ENCODE assay signal across 13 cellular contexts in the genomic region with DNA sequence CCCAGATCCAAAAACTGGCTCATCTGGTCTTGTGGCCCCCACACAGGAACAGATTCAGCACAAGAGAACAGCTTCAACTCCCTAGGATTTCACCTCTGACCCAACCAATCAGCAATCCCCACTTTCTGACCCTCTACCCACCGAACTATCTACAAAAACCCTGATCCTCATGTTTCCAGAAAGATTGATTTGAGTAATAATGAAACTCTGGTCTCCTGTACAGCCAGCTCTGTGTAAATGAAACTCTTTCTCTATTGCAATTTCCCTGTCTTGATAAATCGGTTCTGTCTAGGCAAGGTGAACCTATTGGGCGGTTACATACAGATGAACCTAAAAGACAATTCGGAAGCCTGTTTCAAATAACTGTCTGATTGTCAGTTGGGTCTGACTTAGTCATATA.
DNase-seq lines count a peak whose midpoint lies in the region; ATAC-seq and TF ChIP-seq lines count a peak whose summit lies in the region.
"Had no signal": no experiment of that assay in that cellular context is flagged by ENCODE, and none has a peak within 500 bp of the region (broad histone marks: within the 10 kb centered on the region; RNA-seq: fewer than 3 reads in every experiment).

No MANE protein-coding gene starts in this region.

- H4K20me1 ChIP-seq in PC-9 (ENCODE audit: insufficient read depth): no peaks in the 10 kb centered on the region

- TF ChIP-seq CTCF in GM06990 (IDR thresholded peaks at IDR 0.05; ENCODE audit: insufficient read depth, low read length, poor library complexity, severe bottlenecking) (no peak), PC-9 (conservative IDR thresholded peaks at IDR 0.05) (no peak)

- H3K36me3 ChIP-seq in GM06990 (ENCODE audit: control insufficient read depth, insufficient read depth, low read length): no peaks in the 10 kb centered on the region
- no peaks in the 10 kb centered on the region for H3K36me3 ChIP-seq in PC-9 (ENCODE audit: low read depth)

- peaks cover 8% of the 10 kb centered on the region for H3K27me3 Mint-ChIP-seq in stimulated activated naive CD8-positive, alpha-beta T cell treated with anti-CD3 and anti-CD28 coated beads, Interleukin-15, amount 100 ng/mL, for 72 hours

- H3K4me3 ChIP-seq in GM06990 (replicated peaks; ENCODE audit: low read depth, low read length) (peak overlapping the region; percentile 28), PC-9 (no peak overlapping the region)
- H3K4me3 ChIP-seq: psoas muscle had no signal

- POLR2A ChIA-PET in PC-9 (lab: Charles Lee; ENCODE audit: unreplicated experiment): no interaction called here

- H3K4me1 Mint-ChIP-seq in stimulated activated naive CD8-positive, alpha-beta T cell treated with anti-CD3 and anti-CD28 coated beads, Interleukin-15, amount 100 ng/mL, for 72 hours: no peaks in the 10 kb centered on the region

- DNase-seq in GM06990 (ENCODE audit: extremely low read depth, insufficient read length) (peak; percentile 37), PC-9 (no peak), NCI-H1092 (lab: John Stamatoyannopoulos, UW) (no peak), cerebellar nuclear complex (lab: John Stamatoyannopoulos, UW) (no peak), nucleus accumbens (lab: John Stamatoyannopoulos, UW) (no peak)
- no peak for DNase-seq in stimulated activated naive CD8-positive, alpha-beta T cell treated with anti-CD3 and anti-CD28 coated beads, Interleukin-15, amount 100 ng/mL, for 72 hours
- DNase-seq: effector memory CD4-positive, alpha-beta T cell; NCI-H446; psoas muscle; SHP77; stimulated activated CD4-positive, alpha-beta T cell treated with anti-CD3 and anti-CD28 coated beads, Interleukin-4, amount 100 ng/mL, for 4 hours had no signal

- ATAC-seq in GM21390 (IDR thresholded peaks at IDR 0.05; ENCODE audit: unreplicated experiment) (peak; percentile 24), HG03175 (IDR thresholded peaks at IDR 0.05; ENCODE audit: unreplicated experiment) (peak; percentile 26)
- no peak for ATAC-seq in stimulated activated naive CD8-positive, alpha-beta T cell treated with anti-CD3 and anti-CD28 coated beads, Interleukin-15, amount 100 ng/mL, for 72 hours
- ATAC-seq: psoas muscle had no signal

- H3K4me1 ChIP-seq in PC-9 (replicated peaks; ENCODE audit: insufficient read depth): no peaks in the 10 kb centered on the region
- H3K4me1 ChIP-seq: psoas muscle had no signal

- no peak overlapping the region for H3K27ac ChIP-seq in PC-9
- H3K27ac ChIP-seq: psoas muscle had no signal

- no peak overlapping the region for H3K27ac Mint-ChIP-seq in stimulated activated naive CD8-positive, alpha-beta T cell treated with anti-CD3 and anti-CD28 coated beads, Interleukin-15, amount 100 ng/mL, for 72 hours

- H2AFZ ChIP-seq in PC-9: peak overlapping the region; percentile 66; the same call in 1 of the 2 replicates

- H3K4me3 Mint-ChIP-seq in stimulated activated naive CD8-positive, alpha-beta T cell treated with anti-CD3 and anti-CD28 coated beads, Interleukin-15, amount 100 ng/mL, for 72 hours: no peak overlapping the region

- H3K9me2 ChIP-seq in PC-9 (ENCODE audit: insufficient read depth): no peaks in the 10 kb centered on the region

- H3K9me3 ChIP-seq in PC-9 (ENCODE audit: insufficient read depth, low read depth): no peaks in the 10 kb centered on the region
- H3K9me3 ChIP-seq: psoas muscle had no signal

- H3K4me2 ChIP-seq in PC-9: no peak overlapping the region

- BruUV-seq in PC-9 (replicated peaks; lab: Mats Ljungman, UMichigan): no TSS peak

- no peaks in the 10 kb centered on the region for H3K9me3 Mint-ChIP-seq in stimulated activated naive CD8-positive, alpha-beta T cell treated with anti-CD3 and anti-CD28 coated beads, Interleukin-15, amount 100 ng/mL, for 72 hours

- H3F3A ChIP-seq in PC-9 (ENCODE audit: insufficient read depth, low read depth): no peaks in the 10 kb centered on the region

- CTCF ChIA-PET in PC-9 (lab: Charles Lee): interaction anchor here (0.6 kb wide), 1 partner anchor 10 kb away, joined by 3 read pairs; no protein-coding TSS in a partner anchor

- H3K27me3 ChIP-seq in GM06990 (replicated peaks; ENCODE audit: control insufficient read depth, insufficient read depth, low read length) (no peaks in the 10 kb centered on the region), PC-9 (ENCODE audit: insufficient read depth, low read depth) (no peaks in the 10 kb centered on the region)

- intact Hi-C loops in PC-9 (cut with micrococcal nuclease; ENCODE audit: unreplicated experiment): no loop called here

- no peaks in the 10 kb centered on the region for H3K79me2 ChIP-seq in PC-9 (ENCODE audit: low read depth)
